ENCODE assay signal across 8 cellular contexts in the genomic region with DNA sequence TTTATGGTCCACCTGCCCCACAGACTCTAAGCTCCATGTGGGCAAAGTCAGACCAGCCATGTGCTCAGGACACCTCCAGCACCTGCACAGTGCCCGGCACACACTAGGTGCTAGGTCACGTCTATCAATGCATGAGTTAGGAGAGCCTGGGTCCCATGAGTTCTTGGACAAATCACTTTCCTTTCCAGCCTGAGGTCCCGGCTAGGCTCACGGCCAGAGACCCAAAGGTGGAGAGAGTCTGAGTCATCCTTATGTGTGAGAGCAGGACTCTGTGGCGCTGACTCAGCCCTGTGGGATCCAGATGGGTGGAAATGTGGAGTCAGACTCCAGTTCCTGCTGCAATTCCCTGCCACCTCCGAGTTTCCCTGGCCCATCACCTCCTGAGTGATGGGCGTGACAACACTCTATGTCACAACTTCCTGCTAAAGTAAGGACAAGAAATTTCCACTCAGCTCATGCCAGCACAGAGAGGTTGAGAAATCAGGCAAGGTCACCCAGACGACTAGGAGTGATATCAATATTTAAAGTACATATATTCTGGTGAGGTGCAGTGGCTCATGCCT. TPM values are rescaled to one million over a fixed set of nuclear protein-coding genes. Genes with fewer than 3 reads are reported as not detected.
DNase-seq lines count a peak whose midpoint lies in the region; ATAC-seq and TF ChIP-seq lines count a peak whose summit lies in the region.

No MANE protein-coding gene starts in this region.

- no peak overlapping the region for H3K9ac ChIP-seq in IMR-90 (ENCODE audit: low read depth, low read length)

- no peak overlapping the region for H3K56ac ChIP-seq in IMR-90 (ENCODE audit: extremely low read depth, insufficient read depth, low read length)

- BruUV-seq in IMR-90 (replicated peaks; lab: Mats Ljungman, UMichigan) = no TSS peak

- no peak overlapping the region for H3K23ac ChIP-seq in IMR-90 (ENCODE audit: low read depth, low read length)

- TF ChIP-seq POLR2A in IMR-90 (IDR thresholded peaks at IDR 0.05; ENCODE audit: low read depth, low read length) = no peak
- TF ChIP-seq POLR2A in upper lobe of left lung (IDR thresholded peaks at IDR 0.05) = no peak

- no peak overlapping the region for H3K4me3 ChIP-seq in AG04450 (ENCODE audit: low read depth, low read length)
- H3K4me3 ChIP-seq in IMR-90 (ENCODE audit: insufficient read depth, low read depth, low read length) = no peak overlapping the region
- H3K4me3 ChIP-seq in astrocyte of the spinal cord (ENCODE audit: low read depth, low read length) = no peak overlapping the region
- H3K4me3 ChIP-seq in upper lobe of left lung = no peak overlapping the region

- TF ChIP-seq RAD21 in IMR-90 (IDR thresholded peaks at IDR 0.05; ENCODE audit: low read length) = no peak

- H3K79me1 ChIP-seq in IMR-90 (ENCODE audit: low read depth in 1 of 2, low read length in 2 of 2) = peaks cover 4 to 34% of the 10 kb centered on the region in 2 experiments

- no peaks in the 10 kb centered on the region for H3K27me3 ChIP-seq in AG04450 (ENCODE audit: control insufficient read depth, insufficient read depth, low read length)
- no peaks in the 10 kb centered on the region for H3K27me3 ChIP-seq in IMR-90 (ENCODE audit: control insufficient read depth, insufficient read depth, low read length)
- no peaks in the 10 kb centered on the region for H3K27me3 ChIP-seq in upper lobe of left lung

- H3K4me2 ChIP-seq in IMR-90 (ENCODE audit: low read depth, low read length) = peak overlapping the region; percentile 54

- peak overlapping the region; percentile 87 for H2AK5ac ChIP-seq in IMR-90 (ENCODE audit: low read depth, low read length)

- peaks cover 11% of the 10 kb centered on the region for H4K20me1 ChIP-seq in IMR-90 (ENCODE audit: insufficient read depth, low read length)

- intact Hi-C loops in IMR-90 (cut with micrococcal nuclease) (loop anchor here (5.0 to 10.0 kb wide), 3 partner anchors 82 to 305 kb away; a partner anchor contains a TSS), left colon (cut with DNase I, micrococcal nuclease) (loop anchor here in 1 of 2 donors (10.0 kb wide), 1 partner anchor 135 kb away; a partner anchor contains a TSS)

- H4K91ac ChIP-seq in IMR-90 (ENCODE audit: insufficient read depth, low read depth, low read length) = peak overlapping the region; percentile 83

- 10% methylated on average over 2 of the region's 8 CpGs; no CpG with 5 or more reads in 1 of the 2 experiments for WGBS in IMR-90 (ENCODE audit: extremely low coverage in 2 of 2, insufficient read length in 1 of 2), 2 experiments
- 17 to 36% methylated on average over 3 to 8 of the region's 8 CpGs for WGBS in upper lobe of left lung, 2 donors

- POLR2A ChIA-PET in AG04450 (lab: Yijun Ruan, JAX) = interaction anchor here (0.5 to 1.1 kb wide), 4 partner anchors 21 to 357 kb away, joined by 3 to 5 read pairs (median 4); no protein-coding TSS in a partner anchor
- POLR2A ChIA-PET in IMR-90 (lab: Charles Lee; ENCODE audit: unreplicated experiment) = no interaction called here

- peak overlapping the region; percentile 71 for H3K4ac ChIP-seq in IMR-90 (ENCODE audit: low read depth, low read length)

- peaks cover 32% of the 10 kb centered on the region for H3K4me1 ChIP-seq in IMR-90 (ENCODE audit: control insufficient read depth, insufficient read depth, low read length)
- peaks cover 54 to 68% (median 59%) of the 10 kb centered on the region in 4 donors for H3K4me1 ChIP-seq in upper lobe of left lung

- DNase-seq in AG04450 (ENCODE audit: low read depth, low spot score) = peak; percentile 88
- DNase-seq in IMR-90 = peak; percentile 99
- peak; percentile 98 for DNase-seq in astrocyte of the spinal cord (ENCODE audit: low read depth, low spot score)
- peak; percentile 67 to 90 for DNase-seq in left colon
- DNase-seq in upper lobe of left lung = peak in 1 of 2 donors; percentile 96
- DNase-seq in globus pallidus (ENCODE audit: low spot score) = no peak

- peak overlapping the region; percentile 98 for H2BK20ac ChIP-seq in IMR-90 (ENCODE audit: low read depth, low read length)

- H2BK5ac ChIP-seq in IMR-90 (ENCODE audit: low read depth, low read length, poor library complexity, severe bottlenecking) = peak overlapping the region; percentile 58

- H3K9me3 ChIP-seq in AG04450 (ENCODE audit: control insufficient read depth, insufficient read depth, low read length) (no peaks in the 10 kb centered on the region; the same call in 1 of the 2 replicates), IMR-90 (ENCODE audit: control insufficient read depth, insufficient read depth, low read length) (no peaks in the 10 kb centered on the region), upper lobe of left lung (no peaks in the 10 kb centered on the region)

- H2BK15ac ChIP-seq in IMR-90 (ENCODE audit: low read depth, low read length) = peak overlapping the region; percentile 78; the same call in 2 of the 3 replicates

- peaks cover 16% of the 10 kb centered on the region for H3K9me1 ChIP-seq in IMR-90 (ENCODE audit: insufficient read depth, low read length)

- peak in 3 of 4 donors; percentile 28 to 93 (median 50) for TF ChIP-seq EP300 in upper lobe of left lung (IDR thresholded peaks at IDR 0.05)

- peak overlapping the region; percentile 52 for H2BK120ac ChIP-seq in IMR-90 (ENCODE audit: low read depth, low read length)

- H2AFZ ChIP-seq in IMR-90 (replicated peaks; ENCODE audit: low read length, poor library complexity) = peak overlapping the region; percentile 65

- H3K27ac ChIP-seq in AG04450 (ENCODE audit: low read depth, low read length) = peak overlapping the region; percentile 87
- peak overlapping the region; percentile 49 for H3K27ac ChIP-seq in IMR-90 (ENCODE audit: insufficient read depth, low read length)
- H3K27ac ChIP-seq in upper lobe of left lung = peak overlapping the region; percentile 31 to 78 (median 66)

- no peak overlapping the region for H4K5ac ChIP-seq in IMR-90 (ENCODE audit: low read depth, low read length)

- CTCF ChIA-PET in AG04450 (lab: Charles Lee) = interaction anchor here (0.6 to 5.0 kb wide), 6 partner anchors 9 to 330 kb away, joined by 3 to 46 read pairs (median 5); a partner anchor contains a TSS
- CTCF ChIA-PET in IMR-90 (lab: Yijun Ruan, JAX) = interaction anchor here (1.4 kb wide), 1 partner anchor 185 kb away, joined by 6 read pairs; a partner anchor contains a TSS

- in situ Hi-C loops in IMR-90 (cut with MboI; ENCODE audit: low sequenced_read_pairs) = no loop called here
- in situ Hi-C loops in astrocyte of the spinal cord (cut with HindIII; ENCODE audit: low sequenced_read_pairs) = no loop called here

- TF ChIP-seq CTCF in AG04450 (IDR thresholded peaks at IDR 0.05; ENCODE audit: low read depth, low read length) (no peak), IMR-90 (conservative IDR thresholded peaks at IDR 0.05; ENCODE audit: low read depth, low read length) (no peak), astrocyte of the spinal cord (IDR thresholded peaks at IDR 0.05; ENCODE audit: low read depth, low read length) (no peak), upper lobe of left lung (IDR thresholded peaks at IDR 0.05) (peak in 1 of 6 experiments; percentile 24)

- ATAC-seq in IMR-90 (ENCODE audit: low read depth) = peak; percentile 33
- peak; percentile 61 for ATAC-seq in left colon
- peak; percentile 80 to 85 for ATAC-seq in upper lobe of left lung (ENCODE audit: low FRiP score in 2 of 2)
- ATAC-seq in HG02981 (IDR thresholded peaks at IDR 0.05; ENCODE audit: unreplicated experiment) = no peak
- no peak for ATAC-seq in HG02610 (IDR thresholded peaks at IDR 0.05; ENCODE audit: unreplicated experiment)

- H3K36me3 ChIP-seq in IMR-90 (ENCODE audit: control insufficient read depth, insufficient read depth, low read length) (peaks cover 2% of the 10 kb centered on the region; the same call in 1 of the 2 replicates), upper lobe of left lung (no peaks in the 10 kb centered on the region)

- H3K18ac ChIP-seq in IMR-90 (ENCODE audit: low read depth, low read length) = no peak overlapping the region

- dilution Hi-C loops in IMR-90 (cut with HindIII; ENCODE audit: low sequenced_read_pairs, unreplicated experiment) = no loop called here

- H2AK9ac ChIP-seq in IMR-90 (replicated peaks; ENCODE audit: low read depth, low read length, poor library complexity) = peak overlapping the region; percentile 46

- 0 out of 2 replicates have a peak overlapping the region, but pooled peaks have one; percentile 62 for H3K14ac ChIP-seq in IMR-90 (replicated peaks; ENCODE audit: low read depth, low read length)

- H4K8ac ChIP-seq in IMR-90 (ENCODE audit: low read depth in 2 of 2, low read length in 2 of 2) = peak overlapping the region; percentile 52 to 72; a peak in 1 of 4 replicates

RNA-seq across cellular contexts. Expression of a gene that starts 2.5 kb away (rescaled TPM):
- 15.0 and 24.3 TPM in 2 replicates for polyA plus RNA-seq in AG04450 (2011; rRNA removed)
- polyA minus RNA-seq in AG04450 (2011; rRNA and poly(A)+ RNA removed) = 19.2 and 23.6 TPM in 2 replicates
- 11.9 and 12.5 TPM in 2 replicates for total RNA-seq in IMR-90 (2012; rRNA removed)
- polyA plus RNA-seq in IMR-90 (2012; rRNA removed) = 32.9 and 42.2 TPM in 2 replicates
- 18.6 and 48.3 TPM in 2 replicates for polyA plus RNA-seq in IMR-90 (2012; cell fraction: cytosol; rRNA removed)
- polyA plus RNA-seq in IMR-90 (2012; cell fraction: nucleus; rRNA removed; ENCODE audit: low replicate concordance) = 25.4 and 59.2 TPM in 2 replicates
- total RNA-seq in left colon = 10 to 100 TPM; 37.5 to 46.9 TPM
- 100 to 1,000 TPM in 1 of 6 donors, 10 to 100 TPM in 5; 41.3 to 105 (median 56.2) TPM for total RNA-seq in upper lobe of left lung

RNA-seq across cellular contexts. Expression of a gene that starts 11.2 kb away (rescaled TPM):
- polyA plus RNA-seq in AG04450 (2011; rRNA removed) (1.2 TPM in 2 replicates), IMR-90 (2012; rRNA removed) (2.7 and 3.6 TPM in 2 replicates)
- polyA minus RNA-seq in AG04450 (2011; rRNA and poly(A)+ RNA removed) = 1.2 and 1.3 TPM in 2 replicates
- total RNA-seq in IMR-90 (2012; rRNA removed) (0.28 and 0.36 TPM in 2 replicates), left colon (1 to 10 TPM; 1.3 to 1.9 TPM), upper lobe of left lung (10 to 100 TPM in 3 of 6 donors, 1 to 10 TPM in 3; 4.1 to 38.8 (median 10.0) TPM)
- 2.5 and 3.4 TPM in 2 replicates for polyA plus RNA-seq in IMR-90 (2012; cell fraction: cytosol; rRNA removed)
- polyA plus RNA-seq in IMR-90 (2012; cell fraction: nucleus; rRNA removed; ENCODE audit: low replicate concordance) = 22.0 and 36.8 TPM in 2 replicates

RNA-seq across cellular contexts. Expression of a gene that starts 18.3 kb away (rescaled TPM):
- polyA plus RNA-seq in AG04450 (2011; rRNA removed) (25.3 and 30.9 TPM in 2 replicates), IMR-90 (2012; rRNA removed) (60.6 and 60.9 TPM in 2 replicates)
- polyA minus RNA-seq in AG04450 (2011; rRNA and poly(A)+ RNA removed) = 33.6 and 41.2 TPM in 2 replicates
- total RNA-seq in IMR-90 (2012; rRNA removed) (10.8 TPM in 2 replicates), left colon (10 to 100 TPM; 25.1 to 28.6 TPM), upper lobe of left lung (10 to 100 TPM; 20.1 to 40.7 (median 25.6) TPM)
- polyA plus RNA-seq in IMR-90 (2012; cell fraction: cytosol; rRNA removed) = 40.8 and 52.3 TPM in 2 replicates
- 40.3 and 50.7 TPM in 2 replicates for polyA plus RNA-seq in IMR-90 (2012; cell fraction: nucleus; rRNA removed; ENCODE audit: low replicate concordance)

RNA-seq across cellular contexts. Expression of a gene that starts 19.9 kb away (rescaled TPM):
- polyA plus RNA-seq in AG04450 (2011; rRNA removed) (40.6 and 58.2 TPM in 2 replicates), IMR-90 (2012; rRNA removed) (47.6 and 48.6 TPM in 2 replicates)
- 47.7 and 59.0 TPM in 2 replicates for polyA minus RNA-seq in AG04450 (2011; rRNA and poly(A)+ RNA removed)
- total RNA-seq in IMR-90 (2012; rRNA removed) (35.3 and 35.7 TPM in 2 replicates), left colon (100 to 1,000 TPM; 222 to 302 TPM), upper lobe of left lung (100 to 1,000 TPM in 1 of 6 donors, 10 to 100 TPM in 5; 67.3 to 117 (median 85.2) TPM)
- polyA plus RNA-seq in IMR-90 (2012; cell fraction: cytosol; rRNA removed) = 41.6 and 60.0 TPM in 2 replicates
- polyA plus RNA-seq in IMR-90 (2012; cell fraction: nucleus; rRNA removed; ENCODE audit: low replicate concordance) = 105 and 190 TPM in 2 replicates

RNA-seq across cellular contexts. Expression of a gene that starts 41.9 kb away (rescaled TPM):
- polyA plus RNA-seq in AG04450 (2011; rRNA removed) (75.9 and 93.9 TPM in 2 replicates), IMR-90 (2012; rRNA removed) (119 and 126 TPM in 2 replicates)
- 24.9 and 43.3 TPM in 2 replicates for polyA minus RNA-seq in AG04450 (2011; rRNA and poly(A)+ RNA removed)
- total RNA-seq in IMR-90 (2012; rRNA removed) (44.8 and 51.4 TPM in 2 replicates), left colon (100 to 1,000 TPM; 114 to 141 TPM), upper lobe of left lung (100 to 1,000 TPM; 106 to 239 (median 161) TPM)
- 146 and 387 TPM in 2 replicates for polyA plus RNA-seq in IMR-90 (2012; cell fraction: cytosol; rRNA removed)
- polyA plus RNA-seq in IMR-90 (2012; cell fraction: nucleus; rRNA removed; ENCODE audit: low replicate concordance) = 158 and 207 TPM in 2 replicates

Comparison
In these comparisons a context has a peak if more than half of its experiments do, and no peak if none do; other contexts are left out.
1. ATAC-seq: peak in IMR-90 (single experiment), left colon (single experiment) and upper lobe of left lung (2 of 2); none in HG02981 (single experiment) and HG02610 (single experiment).
2. Peak in every context shown above with its lines, with median percentiles within 50 percentile points of each other: H3K27ac ChIP-seq.